ENCODE assay signal across 33 cellular contexts in the genomic region with DNA sequence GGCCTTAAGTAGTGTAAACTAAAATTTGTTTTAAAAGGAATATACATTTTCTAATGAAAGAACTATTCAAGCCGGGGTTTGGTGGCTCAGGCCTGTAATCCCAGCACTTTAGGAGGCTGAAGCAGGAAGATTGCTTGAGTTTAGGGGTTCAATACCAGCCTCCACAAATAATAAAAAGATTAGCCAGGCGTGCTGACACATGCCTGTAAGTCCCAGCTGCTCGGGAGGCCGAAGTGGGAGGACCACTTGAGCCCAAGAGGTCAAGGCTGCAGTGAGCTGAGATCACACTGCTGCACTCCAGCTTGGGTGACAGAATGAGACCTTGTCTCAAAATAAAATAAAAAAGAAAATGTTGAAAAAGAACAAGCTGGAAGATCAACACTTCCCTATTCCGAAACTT. TPM values are rescaled to one million over a fixed set of nuclear protein-coding genes. Genes with fewer than 3 reads are reported as not detected.
"Had no signal": no experiment of that assay in that cellular context is flagged by ENCODE, and none has a peak within 500 bp of the region (broad histone marks: within the 10 kb centered on the region; RNA-seq: fewer than 3 reads in every experiment).

No MANE protein-coding gene starts in this region.

- H3K27me3 Mint-ChIP-seq: activated CD4-positive, alpha-beta T cell treated with anti-CD3 and anti-CD28 coated beads for 36 hours; activated CD4-positive, alpha-beta T cell treated with anti-CD3 and anti-CD28 coated beads, Interleukin-2, amount 10 ng/mL, durations not matched to agents 7 days and 5 days; activated naive CD4-positive, alpha-beta T cell treated with anti-CD3 and anti-CD28 coated beads, Interleukin-2, amount 50 U/mL, for 24 hours; activated naive CD8-positive, alpha-beta T cell treated with anti-CD3 and anti-CD28 coated beads, Interleukin-2, amount 10 ng/mL, durations not matched to agents 7 days and 5 days; activated T-cell treated with anti-CD3 and anti-CD28 coated beads, Interleukin-2, amount 50 U/mL, for 24 hours had no signal

- H3K9me3 Mint-ChIP-seq: activated CD4-positive, alpha-beta T cell treated with anti-CD3 and anti-CD28 coated beads, Interleukin-2, amount 10 ng/mL, durations not matched to agents 7 days and 5 days; activated naive CD4-positive, alpha-beta T cell treated with anti-CD3 and anti-CD28 coated beads, Interleukin-2, amount 50 U/mL, for 24 hours; activated naive CD8-positive, alpha-beta T cell treated with anti-CD3 and anti-CD28 coated beads, Interleukin-2, amount 10 ng/mL, durations not matched to agents 7 days and 5 days; activated T-cell treated with anti-CD3 and anti-CD28 coated beads, Interleukin-2, amount 50 U/mL, for 24 hours; activated T-helper 2 cell treated with anti-CD3 and anti-CD28 coated beads, Interferon-gamma antibody, Interleukin-2, Interleukin-4, amounts not matched to agents 10 μg/mL and 5 μg/mL and 100 μg/mL, durations not matched to agents 14 hours and 24 hours and 36 hours; T-helper 1 cell treated with Interleukin-12 subunit alpha and Interleukin-12 subunit beta and Interleukin-4 antibody, amounts not matched to agents 30 μg/mL and 1 μg/mL, for 36 hours; T-helper 2 cell treated with Interferon-gamma antibody and Interleukin-4, amounts not matched to agents 5 μg/mL and 100 μg/mL, for 36 hours had no signal

- H3K4me3 ChIP-seq: body of pancreas, breast epithelium, MG63, Peyer's patch, SJSA1 had no signal

- H3K9ac ChIP-seq: SK-N-SH had no signal

- H3K27ac Mint-ChIP-seq: activated CD4-positive, alpha-beta T cell treated with anti-CD3 and anti-CD28 coated beads for 36 hours; activated CD4-positive, alpha-beta T cell treated with anti-CD3 and anti-CD28 coated beads, Interleukin-2, amount 10 ng/mL, durations not matched to agents 7 days and 5 days; activated CD8-positive, alpha-beta T cell treated with anti-CD3 and anti-CD28 coated beads, Interleukin-2, amount 10 ng/mL, durations not matched to agents 7 days and 5 days; activated naive CD4-positive, alpha-beta T cell treated with anti-CD3 and anti-CD28 coated beads, Interleukin-2, amount 50 U/mL, for 24 hours; activated naive CD8-positive, alpha-beta T cell treated with anti-CD3 and anti-CD28 coated beads, Interleukin-2, amount 10 ng/mL, durations not matched to agents 7 days and 5 days; activated T-cell treated with anti-CD3 and anti-CD28 coated beads, Interleukin-2, amount 50 U/mL, for 24 hours; activated T-helper 2 cell treated with anti-CD3 and anti-CD28 coated beads, Interferon-gamma antibody, Interleukin-2, Interleukin-4, amounts not matched to agents 10 μg/mL and 5 μg/mL and 100 μg/mL, durations not matched to agents 14 hours and 24 hours and 36 hours; T-helper 1 cell treated with Interleukin-12 subunit alpha and Interleukin-12 subunit beta and Interleukin-4 antibody, amounts not matched to agents 30 μg/mL and 1 μg/mL, for 36 hours; T-helper 2 cell treated with Interferon-gamma antibody and Interleukin-4, amounts not matched to agents 5 μg/mL and 100 μg/mL, for 36 hours had no signal

- H3K9me3 ChIP-seq: body of pancreas, breast epithelium, MG63, Peyer's patch, SJSA1, SK-N-SH had no signal

- H3K27me3 ChIP-seq: body of pancreas, breast epithelium, MG63, Peyer's patch, SJSA1 had no signal

- DNase-seq: activated CD4-positive, alpha-beta T cell treated with anti-CD3 and anti-CD28 coated beads for 36 hours; activated CD4-positive, alpha-beta T cell treated with anti-CD3 and anti-CD28 coated beads, Interleukin-2, amount 10 ng/mL, durations not matched to agents 7 days and 5 days; activated CD4-positive, alpha-beta T cell treated with anti-CD3 and anti-CD28 coated beads, Interleukin-2, amount 50 U/mL, for 48 hours; activated CD8-positive, alpha-beta T cell treated with anti-CD3 and anti-CD28 coated beads, Interleukin-2, amount 10 ng/mL, durations not matched to agents 7 days and 5 days; activated gamma-delta T cell; activated naive CD4-positive, alpha-beta T cell treated with Interleukin-2 at 50 U/mL for 16 hours; activated naive CD8-positive, alpha-beta T cell treated with anti-CD3 and anti-CD28 coated beads, Interleukin-2, amount 10 ng/mL, durations not matched to agents 7 days and 5 days; activated T-cell treated with anti-CD3 and anti-CD28 coated beads, Interleukin-2, amount 50 U/mL, for 24 hours; body of pancreas; Kasumi-1; KG1; MG63; NCI-H1048; NCI-H1105 treated with DMSO at 0.1 percent for 48 hours; NCI-H1436; NCI-H1694; NCI-H1930; NCI-H2081 treated with DMSO at 0.1 percent for 48 hours; NCI-H226; NCI-H524 treated with DMSO at 0.1 percent for 48 hours; NK-92 treated with Interleukin-12 subunit alpha and Interleukin-12 subunit beta, amount 100 ng/mL, for 24 hours; PC-3; Peyer's patch; RPMI8226; SHP77 treated with DMSO at 0.1 percent for 48 hours; SK-N-SH had no signal

- H3K4me2 ChIP-seq: SK-N-SH had no signal

- ATAC-seq: activated CD4-positive, alpha-beta T cell treated with anti-CD3 and anti-CD28 coated beads for 36 hours; activated CD4-positive, CD25-positive, alpha-beta regulatory T cell treated with anti-CD3 and anti-CD28 coated beads, Interleukin-2, amount 50 U/mL, for 24 hours; activated CD8-positive, alpha-beta T cell treated with anti-CD3 and anti-CD28 coated beads, Interleukin-2, amount 10 ng/mL, durations not matched to agents 7 days and 5 days; body of pancreas; PC-3 had no signal

- H3K4me3 Mint-ChIP-seq: activated CD4-positive, alpha-beta T cell treated with anti-CD3 and anti-CD28 coated beads for 36 hours; activated CD4-positive, alpha-beta T cell treated with anti-CD3 and anti-CD28 coated beads, Interleukin-2, amount 10 ng/mL, durations not matched to agents 7 days and 5 days; activated CD8-positive, alpha-beta T cell treated with anti-CD3 and anti-CD28 coated beads, Interleukin-2, amount 10 ng/mL, durations not matched to agents 7 days and 5 days; activated naive CD4-positive, alpha-beta T cell treated with anti-CD3 and anti-CD28 coated beads, Interleukin-2, amount 50 U/mL, for 24 hours; activated naive CD8-positive, alpha-beta T cell treated with anti-CD3 and anti-CD28 coated beads, Interleukin-2, amount 10 ng/mL, durations not matched to agents 7 days and 5 days; activated T-cell treated with anti-CD3 and anti-CD28 coated beads, Interleukin-2, amount 50 U/mL, for 24 hours; T-helper 1 cell treated with Interleukin-12 subunit alpha and Interleukin-12 subunit beta and Interleukin-4 antibody, amounts not matched to agents 30 μg/mL and 1 μg/mL, for 36 hours; T-helper 2 cell treated with Interferon-gamma antibody and Interleukin-4, amounts not matched to agents 5 μg/mL and 100 μg/mL, for 36 hours had no signal

- H3K27ac ChIP-seq: body of pancreas, breast epithelium, Peyer's patch, SJSA1 had no signal

- H3K36me3 ChIP-seq: breast epithelium had no signal

- H3K4me1 ChIP-seq: breast epithelium, Peyer's patch, SJSA1 had no signal

RNA-seq across cellular contexts. Expression of a gene that starts 40.1 kb away (rescaled TPM):
- total RNA-seq: activated CD4-positive, alpha-beta T cell treated with anti-CD3 and anti-CD28 coated beads, Interleukin-2, amount 10 ng/mL, durations not matched to agents 7 days and 5 days had no signal
